Comparison of ENCODE assay signal across 16 cellular contexts in genomic region chr17:65293584-65294183, GRCh38.
DNase-seq lines count a peak whose midpoint lies in the region; ATAC-seq and TF ChIP-seq lines count a peak whose summit lies in the region.
"Had no signal": no experiment of that assay in that cellular context is flagged by ENCODE, and none has a peak within 500 bp of the region (broad histone marks: within the 10 kb centered on the region; RNA-seq: fewer than 3 reads in every experiment).

No MANE protein-coding gene starts in this region.

- H3K14ac ChIP-seq in mesenchymal stem cell (ENCODE audit: low read length in 2 of 2) (no peak overlapping the region), neuronal stem cell (ENCODE audit: low read length) (no peak overlapping the region)

- no peaks in the 10 kb centered on the region for H3K79me1 ChIP-seq in mesenchymal stem cell (replicated peaks; ENCODE audit: low read length, poor library complexity, severe bottlenecking)
- no peaks in the 10 kb centered on the region for H3K79me1 ChIP-seq in neuronal stem cell (ENCODE audit: low read depth, low read length)

- WGBS in mesenchymal stem cell = 74% methylated on average over 11 of the region's 12 CpGs
- no CpG with 5 or more reads among the region's 12 CpGs for WGBS in neuronal stem cell (ENCODE audit: extremely low coverage in 2 of 2, insufficient read length in 2 of 2, insufficient replicate concordance in 1 of 2), 2 donors

- no peak overlapping the region for H2BK15ac ChIP-seq in mesenchymal stem cell (ENCODE audit: low read depth, poor library complexity, severe bottlenecking)
- H2BK15ac ChIP-seq in neuronal stem cell (ENCODE audit: low read length) = no peak overlapping the region

- H3K27me3 ChIP-seq in GM23338 (ENCODE audit: insufficient read depth) = no peaks in the 10 kb centered on the region
- peaks cover 8 to 14% of the 10 kb centered on the region in 2 experiments for H3K27me3 ChIP-seq in mesenchymal stem cell (ENCODE audit: control insufficient read depth in 1 of 2, insufficient read depth in 1 of 2, low read length in 2 of 2)
- H3K27me3 ChIP-seq in neuronal stem cell (ENCODE audit: control insufficient read depth in 3 of 3, insufficient read depth in 3 of 3, low read depth in 1 of 3, low read length in 3 of 3) = peaks cover 0 to 2% (median 2%) of the 10 kb centered on the region in 3 experiments
- H3K27me3 ChIP-seq: gastroesophageal sphincter, MG63, vagina had no signal

- TF ChIP-seq CTCF in GM23338 (conservative IDR thresholded peaks at IDR 0.05; ENCODE audit: low read depth in 2 of 2) = no peak
- TF ChIP-seq CTCF in VCaP (conservative IDR thresholded peaks at IDR 0.05) = no peak

- peak; percentile 48 for ATAC-seq in GM23338

- H3K36me3 ChIP-seq in GM23338 (ENCODE audit: insufficient read depth) (no peaks in the 10 kb centered on the region; the same call in 1 of the 2 replicates), mesenchymal stem cell (ENCODE audit: control insufficient read depth in 1 of 2, insufficient read depth in 2 of 2, low read depth in 1 of 2, low read length in 2 of 2) (no peaks in the 10 kb centered on the region), neuronal stem cell (replicated peaks in 1 of 2; ENCODE audit: control insufficient read depth in 2 of 2, insufficient read depth in 2 of 2, low read length in 2 of 2) (no peaks in the 10 kb centered on the region)
- H3K36me3 ChIP-seq: gastroesophageal sphincter, MG63, vagina had no signal

- H3K4me1 Mint-ChIP-seq in GM23338 = peaks cover 19% of the 10 kb centered on the region

- H3K23ac ChIP-seq in mesenchymal stem cell (ENCODE audit: low read length in 2 of 2) (no peak overlapping the region), neuronal stem cell (ENCODE audit: low read depth, low read length, poor library complexity) (no peak overlapping the region)

- no peaks in the 10 kb centered on the region for H3F3A ChIP-seq in GM23338 (replicated peaks; ENCODE audit: low read depth)

- H3K9ac ChIP-seq in mesenchymal stem cell (ENCODE audit: low read length) (no peak overlapping the region), neuronal stem cell (ENCODE audit: low read depth, low read length, poor library complexity) (no peak overlapping the region)

- H2AFZ ChIP-seq in GM23338 (peak overlapping the region; percentile 98), mesenchymal stem cell (ENCODE audit: low read depth, low read length) (no peak overlapping the region), neuronal stem cell (ENCODE audit: low read length) (peak overlapping the region; percentile 82)

- no peak overlapping the region for H3K27ac ChIP-seq in GM23338 (ENCODE audit: low read depth)
- H3K27ac ChIP-seq in VCaP = peak overlapping the region; percentile 14; the same call in 1 of the 2 replicates
- no peak overlapping the region for H3K27ac ChIP-seq in mesenchymal stem cell (ENCODE audit: low read length, poor library complexity, severe bottlenecking)
- H3K27ac ChIP-seq in neuronal stem cell (replicated peaks; ENCODE audit: low read length) = no peak overlapping the region
- H3K27ac ChIP-seq: A549, gastroesophageal sphincter, vagina had no signal

- H2BK120ac ChIP-seq in mesenchymal stem cell (ENCODE audit: low read depth, low read length) (no peak overlapping the region), neuronal stem cell (ENCODE audit: low read depth, low read length) (no peak overlapping the region)

- H3K36me3 Mint-ChIP-seq in GM23338 (ENCODE audit: low read depth) = peaks cover 9% of the 10 kb centered on the region; the same call in 2 of the 3 replicates

- peak overlapping the region; percentile 35 for H2AK5ac ChIP-seq in mesenchymal stem cell (ENCODE audit: low read length, severe bottlenecking)
- no peak overlapping the region for H2AK5ac ChIP-seq in neuronal stem cell (ENCODE audit: low read depth, low read length)

- H2BK5ac ChIP-seq in mesenchymal stem cell (ENCODE audit: low read depth, low read length, poor library complexity, severe bottlenecking) = no peak overlapping the region
- no peak overlapping the region for H2BK5ac ChIP-seq in neuronal stem cell (ENCODE audit: low read length)

- H3K9me3 ChIP-seq in mesenchymal stem cell (ENCODE audit: control insufficient read depth, low read length) (no peaks in the 10 kb centered on the region), neuronal stem cell (replicated peaks in 1 of 2; ENCODE audit: control insufficient read depth in 2 of 2, insufficient read depth in 1 of 2, low read depth in 1 of 2, low read length in 2 of 2) (no peaks in the 10 kb centered on the region)
- H3K9me3 ChIP-seq: A549, gastroesophageal sphincter, MG63, vagina had no signal

- H3K4me2 ChIP-seq in GM23338 (peak overlapping the region; percentile 56; the same call in 1 of the 2 replicates), mesenchymal stem cell (ENCODE audit: low read length, poor library complexity, severe bottlenecking) (no peak overlapping the region), neuronal stem cell (ENCODE audit: insufficient read depth, low read length, poor library complexity, severe bottlenecking) (no peak overlapping the region)
- H3K4me2 ChIP-seq: A549 had no signal

- H3K4me3 ChIP-seq in GM23338 = no peak overlapping the region
- no peak overlapping the region for H3K4me3 ChIP-seq in mesenchymal stem cell (ENCODE audit: insufficient read depth in 1 of 2, low read depth in 1 of 2, low read length in 2 of 2)
- H3K4me3 ChIP-seq in neuronal stem cell (ENCODE audit: low read length in 2 of 2) = no peak overlapping the region
- H3K4me3 ChIP-seq: A549, gastroesophageal sphincter, lung, MG63, vagina had no signal

- H4K8ac ChIP-seq in mesenchymal stem cell (ENCODE audit: low read length) = no peak overlapping the region
- no peak overlapping the region for H4K8ac ChIP-seq in neuronal stem cell (ENCODE audit: low read depth, low read length)

- H3K4me1 ChIP-seq in GM23338 (ENCODE audit: insufficient read depth) (peaks cover 10% of the 10 kb centered on the region), mesenchymal stem cell (ENCODE audit: control insufficient read depth, insufficient read depth, low read depth, low read length) (peaks cover 5% of the 10 kb centered on the region), neuronal stem cell (ENCODE audit: control insufficient read depth in 2 of 2, insufficient read depth in 1 of 2, low read depth in 1 of 2, low read length in 2 of 2) (peaks cover 3% of the 10 kb centered on the region in 2 donors)
- H3K4me1 ChIP-seq: A549 had no signal

- DNase-seq in GM23338 (ENCODE audit: low spot score) = peak; percentile 29
- no peak for DNase-seq in mesenchymal stem cell
- no peak for DNase-seq in neuronal stem cell (ENCODE audit: low spot score)
- no peak for DNase-seq in activated CD4-positive, CD25-positive, alpha-beta regulatory T cell treated with anti-CD3 and anti-CD28 coated beads, Interleukin-2, amount 50 U/mL, for 72 hours
- no peak for DNase-seq in posterior vena cava (ENCODE audit: low spot score)
- DNase-seq in dedifferentiated amniotic fluid mesenchymal stem cell (ENCODE audit: extremely low spot score) = no peak
- no peak for DNase-seq in CD1c-positive myeloid dendritic cell (ENCODE audit: extremely low spot score)

- no peak overlapping the region for H2BK12ac ChIP-seq in mesenchymal stem cell (ENCODE audit: low read length in 2 of 2)
- no peak overlapping the region for H2BK12ac ChIP-seq in neuronal stem cell (ENCODE audit: low read length)

- H3K18ac ChIP-seq in mesenchymal stem cell (ENCODE audit: low read depth in 1 of 2, low read length in 2 of 2) (no peak overlapping the region), neuronal stem cell (ENCODE audit: low read length) (no peak overlapping the region)

- intact Hi-C loops in posterior vena cava (cut with DNase I) = loop anchor here (10.0 kb wide), 2 partner anchors 261 to 881 kb away; no protein-coding TSS in a partner anchor

- peaks cover 7% of the 10 kb centered on the region for H3K27me3 Mint-ChIP-seq in GM23338 (ENCODE audit: insufficient read depth, low read depth, poor library complexity)

- peaks cover 11% of the 10 kb centered on the region for H3K9me3 Mint-ChIP-seq in GM23338
- H3K9me3 Mint-ChIP-seq: activated T-helper 2 cell treated with anti-CD3 and anti-CD28 coated beads, Interferon-gamma antibody, Interleukin-2, Interleukin-4, amounts not matched to agents 10 μg/mL and 5 μg/mL and 100 μg/mL, durations not matched to agents 14 hours and 24 hours and 36 hours; CD4-positive, alpha-beta T cell; stimulated activated naive CD8-positive, alpha-beta T cell treated with anti-CD3 and anti-CD28 coated beads, Interleukin-15, amount 100 ng/mL, for 72 hours had no signal

- H3K27ac Mint-ChIP-seq in GM23338 = no peak overlapping the region
- H3K27ac Mint-ChIP-seq: activated T-helper 2 cell treated with anti-CD3 and anti-CD28 coated beads, Interferon-gamma antibody, Interleukin-2, Interleukin-4, amounts not matched to agents 10 μg/mL and 5 μg/mL and 100 μg/mL, durations not matched to agents 14 hours and 24 hours and 36 hours; CD4-positive, alpha-beta T cell had no signal

- H4K91ac ChIP-seq in mesenchymal stem cell (ENCODE audit: low read length) = no peak overlapping the region
- H4K91ac ChIP-seq in neuronal stem cell (ENCODE audit: low read depth, low read length, poor library complexity) = no peak overlapping the region

- H3K4ac ChIP-seq in mesenchymal stem cell (ENCODE audit: low read depth in 1 of 2, low read length in 2 of 2) (no peak overlapping the region), neuronal stem cell (ENCODE audit: low read length) (no peak overlapping the region)

- H3K4me3 Mint-ChIP-seq in GM23338 = no peak overlapping the region
- H3K4me3 Mint-ChIP-seq: CD4-positive, alpha-beta T cell; stimulated activated naive CD8-positive, alpha-beta T cell treated with anti-CD3 and anti-CD28 coated beads, Interleukin-15, amount 100 ng/mL, for 72 hours had no signal

- no peaks in the 10 kb centered on the region for H3K9me2 ChIP-seq in GM23338 (ENCODE audit: insufficient read depth)

- H4K20me1 ChIP-seq in GM23338 (replicated peaks; ENCODE audit: insufficient read depth) = no peaks in the 10 kb centered on the region

- H3K79me2 ChIP-seq in GM23338 (replicated peaks; ENCODE audit: insufficient read depth) = no peaks in the 10 kb centered on the region

TF ChIP-seq in GM23338, 12 proteins besides CTCF, POLR2A, EP300 and RAD21 (continues in another document):
- TF ChIP-seq, protein P1, sequence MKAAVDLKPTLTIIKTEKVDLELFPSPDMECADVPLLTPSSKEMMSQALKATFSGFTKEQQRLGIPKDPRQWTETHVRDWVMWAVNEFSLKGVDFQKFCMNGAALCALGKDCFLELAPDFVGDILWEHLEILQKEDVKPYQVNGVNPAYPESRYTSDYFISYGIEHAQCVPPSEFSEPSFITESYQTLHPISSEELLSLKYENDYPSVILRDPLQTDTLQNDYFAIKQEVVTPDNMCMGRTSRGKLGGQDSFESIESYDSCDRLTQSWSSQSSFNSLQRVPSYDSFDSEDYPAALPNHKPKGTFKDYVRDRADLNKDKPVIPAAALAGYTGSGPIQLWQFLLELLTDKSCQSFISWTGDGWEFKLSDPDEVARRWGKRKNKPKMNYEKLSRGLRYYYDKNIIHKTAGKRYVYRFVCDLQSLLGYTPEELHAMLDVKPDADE (IDR thresholded peaks at IDR 0.05) = no peak
- TF ChIP-seq JUNB (IDR thresholded peaks at IDR 0.05; ENCODE audit: unreplicated experiment) = no peak
- no peak for TF ChIP-seq STAT1 (IDR thresholded peaks at IDR 0.05; ENCODE audit: unreplicated experiment)
- TF ChIP-seq EZH2 (IDR thresholded peaks at IDR 0.05; ENCODE audit: low read depth, unreplicated experiment) = no peak
- no peak for TF ChIP-seq EZH2phosphoT487 (IDR thresholded peaks at IDR 0.05; ENCODE audit: unreplicated experiment)
